Comparison of ENCODE assay signal across 8 cellular contexts in genomic region chr4:24473309-24473721, GRCh38.
DNase-seq lines count a peak whose midpoint lies in the region; ATAC-seq and TF ChIP-seq lines count a peak whose summit lies in the region.

No MANE protein-coding gene starts in this region.

- peaks cover 90% of the 10 kb centered on the region for H3K27me3 Mint-ChIP-seq in activated T-cell treated with anti-CD3 and anti-CD28 coated beads, Interleukin-2, amount 50 U/mL, for 72 hours (ENCODE audit: low read depth)
- H3K27me3 Mint-ChIP-seq in stimulated activated memory B cell treated with anti-CD40 and anti-IgM and Interleukin-4, amounts not matched to agents 10 μg/mL and 1 μg/mL and 100 μg/mL, for 72 hours: peaks cover 88% of the 10 kb centered on the region

- TF ChIP-seq CTCF in brain microvascular endothelial cell (IDR thresholded peaks at IDR 0.05; ENCODE audit: low read depth, low read length, missing control alignments) (peak; percentile 39), GM13976 (IDR thresholded peaks at IDR 0.05; ENCODE audit: borderline replicate concordance, control extremely low read depth, extremely low read depth, insufficient read depth, missing control alignments) (no peak)

- peaks cover 2 to 5% of the 10 kb centered on the region in 2 donors for H3K36me3 Mint-ChIP-seq in activated T-cell treated with anti-CD3 and anti-CD28 coated beads, Interleukin-2, amount 50 U/mL, for 72 hours (ENCODE audit: insufficient read depth in 2 of 2)
- H3K36me3 Mint-ChIP-seq in stimulated activated memory B cell treated with anti-CD40 and anti-IgM and Interleukin-4, amounts not matched to agents 10 μg/mL and 1 μg/mL and 100 μg/mL, for 72 hours: no peaks in the 10 kb centered on the region

- peaks cover 42% of the 10 kb centered on the region for H3K4me1 Mint-ChIP-seq in activated T-cell treated with anti-CD3 and anti-CD28 coated beads, Interleukin-2, amount 50 U/mL, for 72 hours (ENCODE audit: low read depth)
- peaks cover 41% of the 10 kb centered on the region for H3K4me1 Mint-ChIP-seq in stimulated activated memory B cell treated with anti-CD40 and anti-IgM and Interleukin-4, amounts not matched to agents 10 μg/mL and 1 μg/mL and 100 μg/mL, for 72 hours

- no peaks in the 10 kb centered on the region for H3K36me3 ChIP-seq in brain microvascular endothelial cell (replicated peaks)

- peaks cover 7% of the 10 kb centered on the region for H3K27me3 ChIP-seq in brain microvascular endothelial cell (replicated peaks)

- H3K27ac ChIP-seq in brain microvascular endothelial cell: no peak overlapping the region

- peak overlapping the region; percentile 72 for H3K4me3 ChIP-seq in brain microvascular endothelial cell (ENCODE audit: low read depth, low read length)

- ATAC-seq in activated T-cell treated with anti-CD3 and anti-CD28 coated beads, Interleukin-2, amount 50 U/mL, for 72 hours (replicated peaks in 1 of 2): no peak
- no peak for ATAC-seq in stimulated activated memory B cell treated with anti-CD40 and anti-IgM and Interleukin-4, amounts not matched to agents 10 μg/mL and 1 μg/mL and 100 μg/mL, for 72 hours
- no peak for ATAC-seq in GM21576 (IDR thresholded peaks at IDR 0.05; ENCODE audit: unreplicated experiment)

- H3K4me3 Mint-ChIP-seq in activated T-cell treated with anti-CD3 and anti-CD28 coated beads, Interleukin-2, amount 50 U/mL, for 72 hours: peak overlapping the region; percentile 79 to 95
- H3K4me3 Mint-ChIP-seq in stimulated activated memory B cell treated with anti-CD40 and anti-IgM and Interleukin-4, amounts not matched to agents 10 μg/mL and 1 μg/mL and 100 μg/mL, for 72 hours: peak overlapping the region; percentile 86

- no peak for DNase-seq in activated T-cell treated with anti-CD3 and anti-CD28 coated beads, Interleukin-2, amount 50 U/mL, for 72 hours
- no peak for DNase-seq in activated T-cell treated with anti-CD3 and anti-CD28 coated beads for 4 hours
- DNase-seq in NCI-H526 (lab: John Stamatoyannopoulos, UW): peak; percentile 26 to 44
- no peak for DNase-seq in brain microvascular endothelial cell
- peak; percentile 15 for DNase-seq in iris pigment epithelial cell (ENCODE audit: low read depth)
- no peak for DNase-seq in GM13976 (ENCODE audit: low spot score)

- H3K9me3 Mint-ChIP-seq in activated T-cell treated with anti-CD3 and anti-CD28 coated beads, Interleukin-2, amount 50 U/mL, for 72 hours: no peaks in the 10 kb centered on the region
- H3K9me3 Mint-ChIP-seq in stimulated activated memory B cell treated with anti-CD40 and anti-IgM and Interleukin-4, amounts not matched to agents 10 μg/mL and 1 μg/mL and 100 μg/mL, for 72 hours: no peaks in the 10 kb centered on the region

- in situ Hi-C loops in brain microvascular endothelial cell (cut with HindIII; ENCODE audit: low pct_ligation_motif_present, low sequenced_read_pairs) (no loop called here), GM13976 (cut with MboI; ENCODE audit: low sequenced_read_pairs, unreplicated experiment) (no loop called here)

- H3K27ac Mint-ChIP-seq in activated T-cell treated with anti-CD3 and anti-CD28 coated beads, Interleukin-2, amount 50 U/mL, for 72 hours: no peak overlapping the region
- peak overlapping the region; percentile 16 for H3K27ac Mint-ChIP-seq in stimulated activated memory B cell treated with anti-CD40 and anti-IgM and Interleukin-4, amounts not matched to agents 10 μg/mL and 1 μg/mL and 100 μg/mL, for 72 hours

Comparison
In these comparisons a context has a peak if more than half of its experiments do, and no peak if none do; other contexts are left out.
1. DNase-seq: peak in NCI-H526 (2 of 2) and iris pigment epithelial cell (single experiment); none in activated T-cell treated with anti-CD3 and anti-CD28 coated beads, Interleukin-2, amount 50 U/mL, for 72 hours (0 of 2), activated T-cell treated with anti-CD3 and anti-CD28 coated beads for 4 hours (single experiment), brain microvascular endothelial cell (single experiment) and GM13976 (single experiment).